In the genomic region with DNA sequence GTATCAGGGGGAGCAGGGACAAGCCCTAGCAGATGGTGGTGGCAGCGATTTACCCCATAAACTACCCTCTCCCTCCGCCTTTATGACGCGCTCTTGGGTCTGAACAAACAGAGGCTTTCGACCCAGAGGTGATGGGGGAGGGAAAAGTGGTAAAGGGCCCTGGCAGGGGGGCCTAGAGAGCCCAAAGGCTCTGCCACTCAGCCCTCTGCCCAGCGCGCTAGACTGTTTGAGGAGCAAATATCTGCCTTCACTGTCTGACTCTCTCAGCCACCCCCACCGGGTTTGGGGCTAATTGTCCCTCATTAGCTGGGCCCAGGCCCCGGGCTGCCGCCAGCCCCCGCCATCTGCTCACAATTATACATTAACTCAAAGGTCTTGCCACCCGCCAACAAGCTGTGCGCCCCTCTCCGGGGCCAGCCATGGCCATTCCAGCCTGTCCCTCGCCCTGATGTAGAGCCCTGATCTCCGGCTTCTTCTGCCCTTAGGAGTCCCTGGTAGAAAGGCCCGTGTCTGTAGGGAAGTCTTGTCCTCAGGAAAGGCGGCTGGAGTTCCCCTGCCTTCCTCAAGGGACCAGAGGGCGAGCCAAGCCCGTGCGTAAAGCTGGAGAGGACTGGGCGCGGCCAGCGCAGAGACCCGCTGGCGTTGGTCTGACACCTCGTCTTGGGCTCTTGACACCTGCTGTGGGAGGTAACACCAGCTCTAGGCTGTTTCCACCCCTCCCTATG, we compare ENCODE assay signal across 13 cellular contexts. TPM values are rescaled to one million over a fixed set of nuclear protein-coding genes. Genes with fewer than 3 reads are reported as not detected.
A peak's percentile ranks its signal among the peaks of the same experiment; 100 is the strongest.
DNase-seq lines count a peak whose midpoint lies in the region; ATAC-seq and TF ChIP-seq lines count a peak whose summit lies in the region.
"Had no signal": no experiment of that assay in that cellular context is flagged by ENCODE, and none has a peak within 500 bp of the region (broad histone marks: within the 10 kb centered on the region; RNA-seq: fewer than 3 reads in every experiment).

No MANE protein-coding gene starts in this region.

- H3K4me1 ChIP-seq in Caco-2 = no peaks in the 10 kb centered on the region
- no peaks in the 10 kb centered on the region for H3K4me1 ChIP-seq in gastroesophageal sphincter
- H3K4me1 ChIP-seq: BLaER1 had no signal

- no peak overlapping the region for H3K27ac Mint-ChIP-seq in Caco-2 (ENCODE audit: unreplicated experiment)
- H3K27ac Mint-ChIP-seq: activated naive CD4-positive, alpha-beta T cell treated with anti-CD3 and anti-CD28 coated beads, Interleukin-2, amount 50 U/mL, for 72 hours; IgD-negative memory B cell; memory B cell had no signal

- no peak for TF ChIP-seq CTCF in Caco-2 (IDR thresholded peaks at IDR 0.05; ENCODE audit: insufficient read depth in 1 of 2, low read depth in 1 of 2, low read length in 1 of 2, severe bottlenecking in 1 of 2, unreplicated experiment in 1 of 2)
- TF ChIP-seq CTCF in gastroesophageal sphincter (IDR thresholded peaks at IDR 0.05) = no peak

- no peaks in the 10 kb centered on the region for H3K36me3 Mint-ChIP-seq in Caco-2 (ENCODE audit: insufficient read depth, unreplicated experiment)
- H3K36me3 Mint-ChIP-seq: activated naive CD4-positive, alpha-beta T cell treated with anti-CD3 and anti-CD28 coated beads, Interleukin-2, amount 50 U/mL, for 72 hours; IgD-negative memory B cell; memory B cell had no signal

- no peak for TF ChIP-seq POLR2A in gastroesophageal sphincter (IDR thresholded peaks at IDR 0.05)

- ATAC-seq in HG02798 (IDR thresholded peaks at IDR 0.05; ENCODE audit: poor library complexity, unreplicated experiment) (no peak), gastroesophageal sphincter (no peak)
- ATAC-seq: activated naive CD4-positive, alpha-beta T cell treated with anti-CD3 and anti-CD28 coated beads, Interleukin-2, amount 50 U/mL, for 72 hours had no signal

- DNase-seq in Caco-2 (peak in 1 of 2 experiments; percentile 15), NCI-H69 (lab: John Stamatoyannopoulos, UW) (peak; percentile 100), iPS-NIHi7 (ENCODE audit: extremely low spot score) (peak; percentile 77), GM03348 (ENCODE audit: low spot score) (no peak)
- DNase-seq: NCI-H2107 had no signal

- CTCF ChIA-PET in Caco-2 (lab: Charles Lee) = interaction anchor here (1.0 kb wide), 1 partner anchor 31 kb away, joined by 4 read pairs; no protein-coding TSS in a partner anchor

- peak overlapping the region; percentile 26 for H3K4me3 Mint-ChIP-seq in Caco-2 (ENCODE audit: unreplicated experiment)
- H3K4me3 Mint-ChIP-seq: memory B cell had no signal

- intact Hi-C loops in Caco-2 (cut with micrococcal nuclease; ENCODE audit: unreplicated experiment) = no loop called here

- TF ChIP-seq EP300 in gastroesophageal sphincter (IDR thresholded peaks at IDR 0.05) = no peak

- H3K27me3 Mint-ChIP-seq in Caco-2 (ENCODE audit: insufficient read depth, unreplicated experiment) = peaks cover 52% of the 10 kb centered on the region

- no TSS peak for BruUV-seq in Caco-2 (replicated peaks; lab: Mats Ljungman, UMichigan)

- H3K9me3 ChIP-seq in Caco-2 (no peaks in the 10 kb centered on the region), gastroesophageal sphincter (no peaks in the 10 kb centered on the region)
- H3K9me3 ChIP-seq: BLaER1, thoracic aorta had no signal

- peaks cover 4% of the 10 kb centered on the region for H3K27me3 ChIP-seq in Caco-2 (replicated peaks; ENCODE audit: control insufficient read depth, insufficient read depth, low read length)
- H3K27me3 ChIP-seq in gastroesophageal sphincter = peaks cover 69% of the 10 kb centered on the region
- H3K27me3 ChIP-seq: BLaER1 had no signal

- WGBS in gastroesophageal sphincter (ENCODE audit: low coverage in 1 of 2), 2 donors = 1 to 15% methylated on average over 4 to 15 of the region's 27 CpGs

- POLR2A ChIA-PET in Caco-2 (lab: Charles Lee) = interaction anchor here (1.2 kb wide), 1 partner anchor 31 kb away, joined by 3 read pairs; no protein-coding TSS in a partner anchor

- H3K36me3 ChIP-seq in Caco-2 (ENCODE audit: control insufficient read depth, insufficient read depth, low read length) (no peaks in the 10 kb centered on the region), gastroesophageal sphincter (no peaks in the 10 kb centered on the region)
- H3K36me3 ChIP-seq: BLaER1, thoracic aorta had no signal

- H3K27ac ChIP-seq in gastroesophageal sphincter = no peak overlapping the region
- H3K27ac ChIP-seq: BLaER1, thoracic aorta had no signal

- H3K4me3 ChIP-seq in Caco-2 (ENCODE audit: low read depth, low read length) (no peak overlapping the region), gastroesophageal sphincter (no peak overlapping the region)
- H3K4me3 ChIP-seq: BLaER1, thoracic aorta had no signal

- H3K9me3 Mint-ChIP-seq in Caco-2 (ENCODE audit: unreplicated experiment) = no peaks in the 10 kb centered on the region
- H3K9me3 Mint-ChIP-seq: activated naive CD4-positive, alpha-beta T cell treated with anti-CD3 and anti-CD28 coated beads, Interleukin-2, amount 50 U/mL, for 72 hours; IgD-negative memory B cell; memory B cell had no signal

- H3K4me1 Mint-ChIP-seq in Caco-2 (ENCODE audit: low read depth, unreplicated experiment) = no peaks in the 10 kb centered on the region

RNA-seq across cellular contexts. Expression of gene PAX4, which starts 1.9 kb away (rescaled TPM):
- not detected in 2 replicates for total RNA-seq in Caco-2 (2022)
- total RNA-seq in gastroesophageal sphincter = not detected
- total RNA-seq: activated naive CD4-positive, alpha-beta T cell treated with anti-CD3 and anti-CD28 coated beads, Interleukin-2, amount 50 U/mL, for 72 hours; renal cortical epithelial cell; thoracic aorta had no signal

RNA-seq across cellular contexts. Expression of gene FSCN3, which starts 26.3 kb away (rescaled TPM):
- 1.6 and 2.2 TPM in 2 replicates for total RNA-seq in Caco-2 (2022)
- total RNA-seq in gastroesophageal sphincter = 1 to 10 TPM in 3 of 4 donors, not detected in 1; 1.0 to 5.0 (median 1.4) TPM

RNA-seq across cellular contexts. Expression of gene ARF5, which starts 31.6 kb away (rescaled TPM):
- total RNA-seq in Caco-2 (2022) (162 and 172 TPM in 2 replicates), gastroesophageal sphincter (100 to 1,000 TPM; 113 to 162 (median 141) TPM)

RNA-seq across cellular contexts. Expression of gene SND1, which starts 32.2 kb away (rescaled TPM):
- 274 and 276 TPM in 2 replicates for total RNA-seq in Caco-2 (2022)
- 100 to 1,000 TPM in 3 of 4 donors, 10 to 100 TPM in 1; 97.1 to 119 (median 103) TPM for total RNA-seq in gastroesophageal sphincter

RNA-seq across cellular contexts. Expression of gene GCC1, which starts 34.4 kb away (rescaled TPM):
- total RNA-seq in Caco-2 (2022) (23.0 and 26.6 TPM in 2 replicates), gastroesophageal sphincter (10 to 100 TPM; 15.7 to 20.3 (median 16.8) TPM)
